Comparison of ENCODE assay signal across 8 cellular contexts in the genomic region with DNA sequence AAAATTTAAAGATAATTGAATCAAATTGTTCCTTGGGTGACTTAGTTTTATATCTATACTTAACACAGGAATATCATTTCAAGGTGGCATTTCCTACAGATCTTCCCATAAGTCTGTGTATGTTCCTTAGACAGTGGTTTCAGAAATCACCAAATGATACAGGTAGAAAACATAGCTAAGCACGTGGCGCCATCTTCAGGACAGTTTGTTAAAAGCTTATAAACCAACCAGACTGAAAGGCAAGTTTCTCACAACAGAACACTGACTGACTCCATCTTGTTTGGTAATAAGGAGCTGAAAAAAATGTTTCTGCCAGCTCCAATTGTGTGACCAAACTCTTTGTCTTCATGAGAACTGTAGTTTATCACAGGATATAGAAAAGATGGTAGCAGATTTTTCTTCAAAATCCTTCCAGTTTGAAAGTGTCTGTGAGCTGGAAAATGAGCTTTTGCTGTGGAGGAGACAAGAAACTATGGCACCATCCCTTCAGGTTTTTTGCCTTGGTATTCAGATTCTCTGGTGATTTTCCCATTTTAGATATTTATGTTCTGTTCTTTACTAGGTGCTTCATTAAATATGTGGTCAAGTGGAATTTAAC. TPM values are rescaled to one million over a fixed set of nuclear protein-coding genes. Genes with fewer than 3 reads are reported as not detected.
DNase-seq lines count a peak whose midpoint lies in the region; ATAC-seq and TF ChIP-seq lines count a peak whose summit lies in the region.

No MANE protein-coding gene starts in this region.

- in situ Hi-C loops in transverse colon (cut with MboI; ENCODE audit: low pct_ligation_motif_present in 1 of 4, low pct_unique_long_range_greater_than_20kb in 1 of 4, low sequenced_read_pairs in 3 of 4): loop anchor here (10.0 to 25.0 kb wide), 5 partner anchors 140 to 1603 kb away; a partner anchor contains a TSS

- no peaks in the 10 kb centered on the region for H3K36me3 ChIP-seq in H7 (replicated peaks; ENCODE audit: control insufficient read depth, insufficient read depth, low read length)
- H3K36me3 ChIP-seq in MG63: no peaks in the 10 kb centered on the region
- no peaks in the 10 kb centered on the region for H3K36me3 ChIP-seq in transverse colon

- H3K27me3 ChIP-seq in H7 (ENCODE audit: control insufficient read depth, insufficient read depth, low read length) (no peaks in the 10 kb centered on the region), MG63 (no peaks in the 10 kb centered on the region), transverse colon (no peaks in the 10 kb centered on the region)

- H3K9me3 ChIP-seq in MG63 (no peaks in the 10 kb centered on the region), transverse colon (no peaks in the 10 kb centered on the region)

- intact Hi-C loops in transverse colon (cut with DNase I; ENCODE audit: low total_unique reads): loop anchor here (10.0 kb wide), 1 partner anchor 1590 kb away; no protein-coding TSS in a partner anchor

- TF ChIP-seq CTCF in fibroblast of villous mesenchyme (IDR thresholded peaks at IDR 0.05; ENCODE audit: insufficient read depth, low read depth, low read length): peak; percentile 70
- no peak for TF ChIP-seq CTCF in omental fat pad (IDR thresholded peaks at IDR 0.05)
- peak; percentile 56 to 68 (median 59) for TF ChIP-seq CTCF in transverse colon (IDR thresholded peaks at IDR 0.05)

- peak; percentile 69 for DNase-seq in Daoy (ENCODE audit: low read depth)
- peak; percentile 38 for DNase-seq in H7
- DNase-seq in MG63: peak; percentile 14
- peak; percentile 68 for DNase-seq in RPMI7951 (ENCODE audit: low read depth)
- DNase-seq in activated T-helper 1 cell treated with anti-CD3 and anti-CD28 coated beads, Interleukin-2, amount 50 U/mL, for 16 hours (ENCODE audit: low read depth in 1 of 2, low spot score in 1 of 2): peak; percentile 32 to 35
- DNase-seq in fibroblast of villous mesenchyme (ENCODE audit: low read depth): peak; percentile 82
- DNase-seq in omental fat pad (ENCODE audit: low spot score): peak; percentile 71
- DNase-seq in transverse colon: peak; percentile 60

- H3K4me3 ChIP-seq in H7 (ENCODE audit: insufficient read depth, low read depth, low read length): no peak overlapping the region
- H3K4me3 ChIP-seq in MG63: no peak overlapping the region
- H3K4me3 ChIP-seq in fibroblast of villous mesenchyme (ENCODE audit: low read depth, low read length): no peak overlapping the region
- no peak overlapping the region for H3K4me3 ChIP-seq in transverse colon

- no peaks in the 10 kb centered on the region for H3K4me1 ChIP-seq in transverse colon

- no peak for TF ChIP-seq EP300 in transverse colon (IDR thresholded peaks at IDR 0.05; ENCODE audit: low read depth)

- 0% methylated on average over 2 of the region's 2 CpGs for WGBS in transverse colon (ENCODE audit: low coverage in 1 of 2), 2 donors

- no peak for ATAC-seq in omental fat pad (ENCODE audit: low FRiP score)

- no peak overlapping the region for H3K27ac ChIP-seq in transverse colon

- TF ChIP-seq POLR2A in transverse colon (IDR thresholded peaks at IDR 0.05): no peak

RNA-seq across cellular contexts. Expression of a gene that starts 34.8 kb away (rescaled TPM):
- 0.09 TPM in 1 of 2 replicates, not detected in the other for total RNA-seq in Daoy (2014; rRNA removed; shearing (Covaris generic))
- total RNA-seq in H7 (2014; rRNA removed; shearing (Covaris generic)): 0.04 TPM in 1 of 2 replicates, not detected in the other
- total RNA-seq in MG63 (2014; rRNA removed; shearing (Covaris generic); ENCODE audit: low replicate concordance): not detected in 2 replicates
- not detected in 2 replicates for total RNA-seq in RPMI7951 (2014; rRNA removed; shearing (Covaris generic))
- total RNA-seq in fibroblast of villous mesenchyme (not detected in 2 replicates), omental fat pad (not detected), transverse colon (1 to 10 TPM in 1 of 4 donors, under 1 TPM in 1, not detected in 2; 0.48 to 1.8 TPM)

RNA-seq across cellular contexts. Expression of a gene that starts 58.2 kb away (rescaled TPM):
- 0.29 TPM in 1 of 2 replicates, not detected in the other for total RNA-seq in Daoy (2014; rRNA removed; shearing (Covaris generic))
- 0.14 and 0.15 TPM in 2 replicates for total RNA-seq in H7 (2014; rRNA removed; shearing (Covaris generic))
- total RNA-seq in MG63 (2014; rRNA removed; shearing (Covaris generic); ENCODE audit: low replicate concordance): not detected in 2 replicates
- total RNA-seq in RPMI7951 (2014; rRNA removed; shearing (Covaris generic)): 0.12 TPM in 1 of 2 replicates, not detected in the other
- total RNA-seq in fibroblast of villous mesenchyme (under 0.01 TPM in 2 replicates), omental fat pad (not detected), transverse colon (under 1 TPM in 1 of 4 donors, not detected in 3; 0.32 TPM)

Comparison
In these comparisons a context has a peak if more than half of its experiments do, and no peak if none do; other contexts are left out.
1. DNase-seq: peak in every context shown above with its lines; median percentile 82 in fibroblast of villous mesenchyme; 71 in omental fat pad; 69 in Daoy; 68 in RPMI7951; 60 in transverse colon; 38 in H7; 34 in activated T-helper 1 cell treated with anti-CD3 and anti-CD28 coated beads, Interleukin-2, amount 50 U/mL, for 16 hours; 14 in MG63.
2. CTCF ChIP-seq: peak in fibroblast of villous mesenchyme (single experiment) and transverse colon (5 of 5); none in omental fat pad (0 of 3).